In the genomic region with DNA sequence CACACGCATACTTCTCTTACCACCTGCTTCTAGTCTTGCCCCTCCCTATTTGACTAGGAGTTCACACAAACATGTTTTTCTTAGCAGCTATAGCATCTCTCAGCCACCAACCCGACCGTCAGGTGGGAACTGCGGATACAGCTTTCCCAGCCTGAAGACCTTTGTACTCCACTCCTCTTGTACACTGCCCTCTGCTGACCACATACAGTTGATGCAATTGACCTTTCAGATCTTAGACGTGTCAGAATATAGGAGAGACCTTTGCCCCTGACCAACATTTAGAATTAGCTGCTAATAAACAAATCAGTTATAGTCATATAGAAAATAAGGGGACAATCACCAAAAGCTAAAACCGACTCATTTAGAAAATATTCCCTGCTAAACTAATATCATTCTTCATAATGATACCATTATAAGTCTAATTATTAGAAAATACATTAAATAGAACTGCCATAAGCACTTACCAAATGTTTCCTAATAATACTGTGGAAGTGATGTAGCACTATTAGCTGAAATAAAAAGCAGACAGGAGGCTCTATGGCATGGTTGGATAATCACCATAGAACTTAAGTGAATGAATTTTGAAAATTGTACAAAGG, we compare ENCODE assay signal across 8 cellular contexts.
A peak's percentile ranks its signal among the peaks of the same experiment; 100 is the strongest.
DNase-seq lines count a peak whose midpoint lies in the region; ATAC-seq and TF ChIP-seq lines count a peak whose summit lies in the region.

No MANE protein-coding gene starts in this region.

- no peak overlapping the region for H3K4me3 ChIP-seq in cardiac fibroblast (replicated peaks in 1 of 2; ENCODE audit: low read depth in 2 of 2, low read length in 2 of 2)
- H3K4me3 ChIP-seq in right lobe of liver, result no peak overlapping the region

- 12% methylated on average over 6 of the region's 6 CpGs for WGBS in right lobe of liver (ENCODE audit: insufficient coverage, low coverage, low lambda C conversion rate, missing lambda C conversion rate)

- H3K36me3 ChIP-seq in right lobe of liver, result no peaks in the 10 kb centered on the region

- no peaks in the 10 kb centered on the region for H3K27me3 ChIP-seq in right lobe of liver

- TF ChIP-seq POLR2A in right lobe of liver (IDR thresholded peaks at IDR 0.05), result no peak

- intact Hi-C loops in right lobe of liver (cut with DNase I), result loop anchor here in 1 of 2 donors (10.0 kb wide), 1 partner anchor 535 kb away; no protein-coding TSS in a partner anchor

- ATAC-seq in GM21723 (IDR thresholded peaks at IDR 0.05; ENCODE audit: unreplicated experiment) (peak; percentile 82), right lobe of liver (peak; percentile 97 to 99 (median 98))

- H3K9me3 ChIP-seq in right lobe of liver, result no peaks in the 10 kb centered on the region

- peak; percentile 78 for DNase-seq in DMS 273 (lab: John Stamatoyannopoulos, UW; ENCODE audit: unreplicated experiment)
- no peak for DNase-seq in DMS 273 treated with DMSO at 0.1 percent for 48 hours (lab: John Stamatoyannopoulos, UW)
- DNase-seq in HS-5 (ENCODE audit: low read depth), result peak; percentile 28
- peak; percentile 91 for DNase-seq in NCI-H82 (lab: John Stamatoyannopoulos, UW)
- peak; percentile 63 to 72 for DNase-seq in cardiac fibroblast (ENCODE audit: low read depth in 2 of 2)
- peak in 1 of 3 donors; percentile 60 for DNase-seq in right lobe of liver
- no peak for DNase-seq in activated CD4-positive, CD25-positive, alpha-beta regulatory T cell treated with anti-CD3 and anti-CD28 coated beads, Interleukin-2, amount 50 U/mL, for 72 hours

- H3K4me1 ChIP-seq in right lobe of liver, result no peaks in the 10 kb centered on the region

- H3K27ac ChIP-seq in right lobe of liver, result no peak overlapping the region

- TF ChIP-seq CTCF in cardiac fibroblast (IDR thresholded peaks at IDR 0.05; ENCODE audit: low read depth, low read length) (peak; percentile 68), right lobe of liver (IDR thresholded peaks at IDR 0.05) (peak; percentile 62 to 82 (median 78))

Comparison
In these comparisons a context has a peak if more than half of its experiments do, and no peak if none do; other contexts are left out.
1. DNase-seq: peak in DMS 273 (single experiment), HS-5 (single experiment), NCI-H82 (single experiment) and cardiac fibroblast (2 of 2); none in DMS 273 treated with DMSO at 0.1 percent for 48 hours (single experiment) and activated CD4-positive, CD25-positive, alpha-beta regulatory T cell treated with anti-CD3 and anti-CD28 coated beads, Interleukin-2, amount 50 U/mL, for 72 hours (single experiment).